In genomic region chr19:17332677-17333581, GRCh38 we compare ENCODE assay signal across 8 cellular contexts. TPM values are rescaled to one million over a fixed set of nuclear protein-coding genes. Genes with fewer than 3 reads are reported as not detected.
DNase-seq lines count a peak whose midpoint lies in the region; ATAC-seq and TF ChIP-seq lines count a peak whose summit lies in the region.

No MANE protein-coding gene starts in this region.

- peaks cover 10% of the 10 kb centered on the region for H3K27me3 Mint-ChIP-seq in brain
- H3K27me3 Mint-ChIP-seq in osteocyte (ENCODE audit: unreplicated experiment) = no peaks in the 10 kb centered on the region

- CTCF ChIA-PET in OCI-LY7 (lab: Charles Lee; ENCODE audit: unreplicated experiment) = interaction anchor here (0.6 to 2.0 kb wide), 6 partner anchors 8 to 109 kb away, joined by 3 to 8 read pairs (median 4); partner anchors contain the start of gene DDA1

- H3K79me2 ChIP-seq in OCI-LY7 (ENCODE audit: insufficient read depth, low read depth, low read length) = peaks cover under 1% of the 10 kb centered on the region; the same call in 1 of the 2 replicates

- H4K20me1 ChIP-seq in BLaER1 (peaks cover 10% of the 10 kb centered on the region; the same call in 1 of the 2 replicates), OCI-LY7 (ENCODE audit: insufficient read depth, low read length) (no peaks in the 10 kb centered on the region)

- H3K36me3 Mint-ChIP-seq in brain (peaks cover 31% of the 10 kb centered on the region), osteocyte (ENCODE audit: unreplicated experiment) (no peaks in the 10 kb centered on the region)

- intact Hi-C loops in OCI-LY7 (cut with micrococcal nuclease; ENCODE audit: unreplicated experiment) = no loop called here
- intact Hi-C loops in heart left ventricle (cut with DNase I) = loop anchor here in 1 of 10 donors (2.0 kb wide), 1 partner anchor 22 kb away; no protein-coding TSS in a partner anchor

- no peaks in the 10 kb centered on the region for H3K9me2 ChIP-seq in OCI-LY7 (ENCODE audit: insufficient read depth, low read length)

- no peak overlapping the region for H3K27ac ChIP-seq in BLaER1
- H3K27ac ChIP-seq in OCI-LY7 (ENCODE audit: low read depth, low read length, poor library complexity, severe bottlenecking) = no peak overlapping the region
- H3K27ac ChIP-seq in heart left ventricle = no peak overlapping the region

- H3K4me3 ChIP-seq in BLaER1 (no peak overlapping the region), OCI-LY7 (ENCODE audit: low read depth, low read length, poor library complexity, severe bottlenecking) (peak overlapping the region; percentile 34), heart left ventricle (no peak overlapping the region)

- no peak overlapping the region for H3K9ac ChIP-seq in BLaER1

- H3K4me3 Mint-ChIP-seq in brain = peak overlapping the region; percentile 77 to 83 (median 79)
- peak overlapping the region; percentile 40 for H3K4me3 Mint-ChIP-seq in osteocyte (ENCODE audit: unreplicated experiment)

- H3K4me2 ChIP-seq in BLaER1 (peak overlapping the region; percentile 28), OCI-LY7 (ENCODE audit: low read length) (peak overlapping the region; percentile 38)

- H3K27me3 ChIP-seq in BLaER1 (peaks cover 23% of the 10 kb centered on the region), heart left ventricle (peaks cover 0 to 17% (median 0%) of the 10 kb centered on the region in 9 donors)

- DNase-seq in GM10266 (ENCODE audit: extremely low spot score) (peak; percentile 67), OCI-LY7 (ENCODE audit: low spot score) (peak; percentile 96), osteocyte (ENCODE audit: extremely low spot score, unreplicated experiment) (no peak), ureter (ENCODE audit: low spot score) (no peak), heart left ventricle (no peak)

- no peak for TF ChIP-seq CTCF in GM10266 (IDR thresholded peaks at IDR 0.05; ENCODE audit: control insufficient read depth, insufficient read depth, low read depth, missing control alignments)
- TF ChIP-seq CTCF in OCI-LY7 (conservative IDR thresholded peaks at IDR 0.05; ENCODE audit: low read length) = no peak
- no peak for TF ChIP-seq CTCF in brain (conservative IDR thresholded peaks at IDR 0.05)
- no peak for TF ChIP-seq CTCF in osteocyte (IDR thresholded peaks at IDR 0.05)
- TF ChIP-seq CTCF in heart left ventricle (IDR thresholded peaks at IDR 0.05) = no peak

- H2AFZ ChIP-seq in OCI-LY7 (ENCODE audit: low read length) = no peak overlapping the region

- peaks cover 33% of the 10 kb centered on the region for H3K4me1 Mint-ChIP-seq in brain
- peaks cover 19% of the 10 kb centered on the region for H3K4me1 Mint-ChIP-seq in osteocyte (ENCODE audit: unreplicated experiment)

- BruUV-seq in OCI-LY7 (replicated peaks; lab: Mats Ljungman, UMichigan) = no TSS peak

- no peaks in the 10 kb centered on the region for H3K9me3 Mint-ChIP-seq in brain
- H3K9me3 Mint-ChIP-seq in osteocyte (ENCODE audit: unreplicated experiment) = no peaks in the 10 kb centered on the region

- no peak for TF ChIP-seq POLR2A in heart left ventricle (IDR thresholded peaks at IDR 0.05)

- H3K9me3 ChIP-seq in BLaER1 (peaks cover 4% of the 10 kb centered on the region; the same call in 1 of the 2 replicates), OCI-LY7 (ENCODE audit: low read length) (no peaks in the 10 kb centered on the region), heart left ventricle (no peaks in the 10 kb centered on the region)

- H3K36me3 ChIP-seq in BLaER1 (peaks cover 20% of the 10 kb centered on the region), OCI-LY7 (ENCODE audit: insufficient read depth, low read length) (no peaks in the 10 kb centered on the region), heart left ventricle (peaks cover 0 to 9% (median 0%) of the 10 kb centered on the region in 9 donors)

- H3K27ac Mint-ChIP-seq in brain = peak overlapping the region in 4 of 5 experiments; percentile 24 to 77 (median 68)
- no peak overlapping the region for H3K27ac Mint-ChIP-seq in osteocyte (ENCODE audit: unreplicated experiment)

- ATAC-seq in HG02610 (IDR thresholded peaks at IDR 0.05; ENCODE audit: unreplicated experiment) (no peak), heart left ventricle (no peak)

- POLR2A ChIA-PET in OCI-LY7 (lab: Charles Lee) = interaction anchor here (0.5 to 2.4 kb wide), 6 partner anchors 12 to 208 kb away, joined by 3 to 15 read pairs (median 4); partner anchors contain the start of genes DDA1 and MRPL34

- H3K4me1 ChIP-seq in BLaER1 (peaks cover 60% of the 10 kb centered on the region), OCI-LY7 (ENCODE audit: insufficient read depth, low read length, poor library complexity, severe bottlenecking) (peaks cover 31% of the 10 kb centered on the region), heart left ventricle (peaks cover 0 to 47% (median 24%) of the 10 kb centered on the region in 12 donors)

- WGBS in heart left ventricle, 4 donors = 96 to 97% (median 96%) methylated on average over 45 of the region's 45 CpGs

RNA-seq across cellular contexts. Expression of gene ANO8, which starts 1.7 kb away (rescaled TPM):
- total RNA-seq in OCI-LY7 (2014; rRNA removed; shearing (Covaris generic)) = 4.3 and 5.9 TPM in 2 replicates
- total RNA-seq in OCI-LY7 (2022) (12.8 and 13.5 TPM in 2 replicates), osteocyte (17.7 and 21.9 TPM in 2 replicates), ureter (7.9 TPM), heart left ventricle (10 to 100 TPM in 2 of 9 donors, 1 to 10 TPM in 7; 6.4 to 11.0 (median 7.9) TPM)
- polyA plus RNA-seq in brain (ENCODE audit: insufficient read depth, low read depth, low replicate concordance) (14.9 TPM), heart left ventricle (1 to 10 TPM; 4.8 to 8.3 TPM)

RNA-seq across cellular contexts. Expression of gene GTPBP3, which starts 4.4 kb away (rescaled TPM):
- 83.2 and 103 TPM in 2 replicates for total RNA-seq in OCI-LY7 (2014; rRNA removed; shearing (Covaris generic))
- total RNA-seq in OCI-LY7 (2022) (104 and 113 TPM in 2 replicates), osteocyte (27.2 and 28.9 TPM in 2 replicates), ureter (30.3 TPM), heart left ventricle (10 to 100 TPM in 7 of 9 donors, 1 to 10 TPM in 2; 6.3 to 20.1 (median 11.3) TPM)
- polyA plus RNA-seq in brain (ENCODE audit: insufficient read depth, low read depth, low replicate concordance) (14.5 TPM), heart left ventricle (10 to 100 TPM in 1 of 2 donors, 1 to 10 TPM in 1; 8.9 to 13.0 TPM)

RNA-seq across cellular contexts. Expression of gene DDA1, which starts 23.6 kb away (rescaled TPM):
- total RNA-seq in OCI-LY7 (2014; rRNA removed; shearing (Covaris generic)) = 36.6 and 39.2 TPM in 2 replicates
- total RNA-seq in OCI-LY7 (2022) (48.8 and 57.9 TPM in 2 replicates), osteocyte (46.3 and 50.0 TPM in 2 replicates), ureter (32.0 TPM), heart left ventricle (10 to 100 TPM; 13.9 to 47.1 (median 35.7) TPM)
- polyA plus RNA-seq in brain (ENCODE audit: insufficient read depth, low read depth, low replicate concordance) (61.4 TPM), heart left ventricle (10 to 100 TPM; 64.8 to 84.6 TPM)

RNA-seq across cellular contexts. Expression of gene MRPL34, which starts 27.3 kb away (rescaled TPM):
- total RNA-seq in OCI-LY7 (2014; rRNA removed; shearing (Covaris generic)) = 174 and 182 TPM in 2 replicates
- total RNA-seq in OCI-LY7 (2022) (168 and 173 TPM in 2 replicates), osteocyte (66.9 and 78.8 TPM in 2 replicates), ureter (48.5 TPM), heart left ventricle (100 to 1,000 TPM in 8 of 9 donors, 10 to 100 TPM in 1; 97.8 to 389 (median 174) TPM)
- polyA plus RNA-seq in brain (ENCODE audit: insufficient read depth, low read depth, low replicate concordance) (125 TPM), heart left ventricle (100 to 1,000 TPM; 296 to 325 TPM)

RNA-seq across cellular contexts. Expression of gene ABHD8, which starts 29.7 kb away (rescaled TPM):
- 11.6 TPM in 2 replicates for total RNA-seq in OCI-LY7 (2014; rRNA removed; shearing (Covaris generic))
- total RNA-seq in OCI-LY7 (2022) = 17.3 and 18.9 TPM in 2 replicates
- 45.7 TPM for polyA plus RNA-seq in brain (ENCODE audit: insufficient read depth, low read depth, low replicate concordance)
- total RNA-seq in osteocyte = 5.0 and 6.1 TPM in 2 replicates
- 6.3 TPM for total RNA-seq in ureter
- total RNA-seq in heart left ventricle = 10 to 100 TPM in 5 of 9 donors, 1 to 10 TPM in 4; 7.4 to 21.8 (median 10.3) TPM
- 10 to 100 TPM; 11.6 to 19.2 TPM for polyA plus RNA-seq in heart left ventricle

Comparison
In these comparisons a context has a peak if more than half of its experiments do, and no peak if none do; other contexts are left out.
1. DNase-seq: peak in GM10266 (single experiment) and OCI-LY7 (single experiment); none in osteocyte (single experiment), ureter (single experiment) and heart left ventricle (0 of 5).